1 cellular context compared by ENCODE assay signal in genomic region chr1:226871047-226871365, GRCh38.
TF ChIP-seq lines count a peak whose summit lies in the region.

No MANE protein-coding gene starts in this region.

TF ChIP-seq in HEK293, 187 proteins besides CTCF, POLR2A, EP300 and RAD21 (continued from another document):
- 0 out of 2 replicates have a peak, but pooled peaks have one; percentile 1 for TF ChIP-seq ZIC2 (tag by site-specific recombination; IDR thresholded peaks at IDR 0.05)
- no peak; the same call in 1 of the 2 replicates for TF ChIP-seq ZBTB48 (tag by site-specific recombination; IDR thresholded peaks at IDR 0.05)
- no peak for TF ChIP-seq ZNF549 (tag by site-specific recombination; IDR thresholded peaks at IDR 0.05)
- TF ChIP-seq, protein P1, sequence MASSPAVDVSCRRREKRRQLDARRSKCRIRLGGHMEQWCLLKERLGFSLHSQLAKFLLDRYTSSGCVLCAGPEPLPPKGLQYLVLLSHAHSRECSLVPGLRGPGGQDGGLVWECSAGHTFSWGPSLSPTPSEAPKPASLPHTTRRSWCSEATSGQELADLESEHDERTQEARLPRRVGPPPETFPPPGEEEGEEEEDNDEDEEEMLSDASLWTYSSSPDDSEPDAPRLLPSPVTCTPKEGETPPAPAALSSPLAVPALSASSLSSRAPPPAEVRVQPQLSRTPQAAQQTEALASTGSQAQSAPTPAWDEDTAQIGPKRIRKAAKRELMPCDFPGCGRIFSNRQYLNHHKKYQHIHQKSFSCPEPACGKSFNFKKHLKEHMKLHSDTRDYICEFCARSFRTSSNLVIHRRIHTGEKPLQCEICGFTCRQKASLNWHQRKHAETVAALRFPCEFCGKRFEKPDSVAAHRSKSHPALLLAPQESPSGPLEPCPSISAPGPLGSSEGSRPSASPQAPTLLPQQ (tag by site-specific recombination; IDR thresholded peaks at IDR 0.05): peak; percentile 67; the same call in 1 of the 2 replicates
- TF ChIP-seq PATZ1 (tag by site-specific recombination; IDR thresholded peaks at IDR 0.05): peak; percentile 82; the same call in 1 of the 2 replicates
- 0 out of 2 replicates have a peak, but pooled peaks have one; percentile 47 for TF ChIP-seq ZEB2 (tag by site-specific recombination; IDR thresholded peaks at IDR 0.05)
- TF ChIP-seq EGR2 (tag by site-specific recombination; IDR thresholded peaks at IDR 0.05; ENCODE audit: low read depth): peak; percentile 79; the same call in 1 of the 2 replicates
- no peak for TF ChIP-seq ZSCAN30 (tag by site-specific recombination; IDR thresholded peaks at IDR 0.05)
- TF ChIP-seq ZXDB (tag by site-specific recombination; IDR thresholded peaks at IDR 0.05): 0 out of 2 replicates have a peak, but pooled peaks have one; percentile 51
- 0 out of 2 replicates have a peak, but pooled peaks have one; percentile 0 for TF ChIP-seq ZNF561 (tag by site-specific recombination; IDR thresholded peaks at IDR 0.05; ENCODE audit: borderline replicate concordance)
- no peak for TF ChIP-seq ZNF521 (tag by site-specific recombination; IDR thresholded peaks at IDR 0.05)
- TF ChIP-seq KLF8 (tag by site-specific recombination; IDR thresholded peaks at IDR 0.05): peak; percentile 81; the same call in 1 of the 2 replicates
- TF ChIP-seq ZFP37 (tag by site-specific recombination; IDR thresholded peaks at IDR 0.05): 0 out of 2 replicates have a peak, but pooled peaks have one; percentile 24
